Comparison of ENCODE assay signal across 10 cellular contexts in genomic region chr3:69738859-69739203, GRCh38. TPM values are rescaled to one million over a fixed set of nuclear protein-coding genes. Genes with fewer than 3 reads are reported as not detected.
A peak's percentile ranks its signal among the peaks of the same experiment; 100 is the strongest.
DNase-seq lines count a peak whose midpoint lies in the region; ATAC-seq, FAIRE-seq and TF ChIP-seq lines count a peak whose summit lies in the region.
"Had no signal": no experiment of that assay in that cellular context is flagged by ENCODE, and none has a peak within 500 bp of the region (broad histone marks: within the 10 kb centered on the region; RNA-seq: fewer than 3 reads in every experiment).

No MANE protein-coding gene starts in this region.

- WGBS in right lobe of liver (ENCODE audit: insufficient coverage, low coverage, low lambda C conversion rate, missing lambda C conversion rate): 0% methylated on average over 12 of the region's 12 CpGs
- WGBS in transverse colon (ENCODE audit: low coverage in 1 of 2), 2 donors: 0% methylated on average over 2 to 12 of the region's 12 CpGs

- H3K9me3 ChIP-seq in right lobe of liver: no peaks in the 10 kb centered on the region
- no peaks in the 10 kb centered on the region for H3K9me3 ChIP-seq in transverse colon

- no peaks in the 10 kb centered on the region for H3K36me3 Mint-ChIP-seq in activated T-cell treated with anti-CD3 and anti-CD28 coated beads, Interleukin-2, amount 50 U/mL, for 24 hours (ENCODE audit: low read depth)
- H3K36me3 Mint-ChIP-seq in MCF 10A (ENCODE audit: insufficient read depth, unreplicated experiment): no peaks in the 10 kb centered on the region
- H3K36me3 Mint-ChIP-seq: IgD-negative memory B cell had no signal

- peaks cover 67% of the 10 kb centered on the region for H3K27me3 Mint-ChIP-seq in activated T-cell treated with anti-CD3 and anti-CD28 coated beads, Interleukin-2, amount 50 U/mL, for 24 hours
- peaks cover 22% of the 10 kb centered on the region for H3K27me3 Mint-ChIP-seq in MCF 10A (ENCODE audit: insufficient read depth, unreplicated experiment)

- H3K27me3 ChIP-seq in right lobe of liver: no peaks in the 10 kb centered on the region
- peaks cover 7% of the 10 kb centered on the region for H3K27me3 ChIP-seq in transverse colon

- H3K27ac ChIP-seq in right lobe of liver (peak overlapping the region in 2 of 3 donors; percentile 1 to 52), transverse colon (peak overlapping the region; percentile 82 to 91 (median 84))

- FAIRE-seq in GM19239 (lab: Jason Lieb, UNC): no peak

- peaks cover 7% of the 10 kb centered on the region for H3K4me1 Mint-ChIP-seq in activated T-cell treated with anti-CD3 and anti-CD28 coated beads, Interleukin-2, amount 50 U/mL, for 24 hours (ENCODE audit: low read depth)
- peaks cover 13% of the 10 kb centered on the region for H3K4me1 Mint-ChIP-seq in MCF 10A (ENCODE audit: insufficient read depth, unreplicated experiment)

- H3K4me3 ChIP-seq in right lobe of liver (peak overlapping the region; percentile 67 to 92 (median 88)), transverse colon (peak overlapping the region; percentile 28 to 78 (median 70))

- no peak for DNase-seq in activated T-cell treated with anti-CD3 and anti-CD28 coated beads, Interleukin-2, amount 50 U/mL, for 24 hours
- no peak for DNase-seq in activated T-cell treated with anti-CD3 and anti-CD28 coated beads, Interleukin-2, amount 50 U/mL, for 1 hour
- DNase-seq in MCF 10A (ENCODE audit: unreplicated experiment) (no peak), right lobe of liver (peak in 1 of 3 donors; percentile 16), transverse colon (no peak), GM19239 (ENCODE audit: insufficient read length, low spot score) (no peak), cerebellar cortex (ENCODE audit: low spot score) (no peak)
- DNase-seq: DND-41 had no signal

- TF ChIP-seq POLR2A in right lobe of liver (IDR thresholded peaks at IDR 0.05) (no peak), transverse colon (IDR thresholded peaks at IDR 0.05) (no peak)

- CTCF ChIA-PET in MCF 10A (lab: Yijun Ruan, JAX): interaction anchor here (0.6 to 2.9 kb wide), 13 partner anchors 19 to 252 kb away, joined by 3 to 23 read pairs (median 3); no protein-coding TSS in a partner anchor

- H3K4me1 ChIP-seq in right lobe of liver (no peaks in the 10 kb centered on the region), transverse colon (peaks cover 0 to 27% (median 3%) of the 10 kb centered on the region in 4 donors)

- in situ Hi-C loops in transverse colon (cut with MboI; ENCODE audit: low pct_ligation_motif_present in 1 of 4, low pct_unique_long_range_greater_than_20kb in 1 of 4, low sequenced_read_pairs in 3 of 4): no loop called here

- TF ChIP-seq CTCF in MCF 10A (IDR thresholded peaks at IDR 0.05; ENCODE audit: unreplicated experiment): no peak
- TF ChIP-seq CTCF in right lobe of liver (IDR thresholded peaks at IDR 0.05): no peak
- TF ChIP-seq CTCF in transverse colon (IDR thresholded peaks at IDR 0.05): no peak

- H3K4me3 Mint-ChIP-seq in activated T-cell treated with anti-CD3 and anti-CD28 coated beads, Interleukin-2, amount 50 U/mL, for 24 hours: peak overlapping the region; percentile 60
- peak overlapping the region; percentile 75 for H3K4me3 Mint-ChIP-seq in MCF 10A (ENCODE audit: unreplicated experiment)

- POLR2A ChIA-PET in MCF 10A (lab: Yijun Ruan, JAX): interaction anchor here (0.6 to 3.3 kb wide), 39 partner anchors 8 to 717 kb away, joined by 3 to 25 read pairs (median 4); no protein-coding TSS in a partner anchor

- TF ChIP-seq EP300 in transverse colon (IDR thresholded peaks at IDR 0.05; ENCODE audit: low read depth): no peak

- ATAC-seq in right lobe of liver (peak; percentile 0 to 21 (median 10)), GM21576 (IDR thresholded peaks at IDR 0.05; ENCODE audit: unreplicated experiment) (no peak)

- intact Hi-C loops in MCF 10A (cut with micrococcal nuclease): loop anchor here (1.0 kb wide), 2 partner anchors 48 to 53 kb away; no protein-coding TSS in a partner anchor
- intact Hi-C loops in right lobe of liver (cut with DNase I): no loop called here
- intact Hi-C loops in transverse colon (cut with DNase I; ENCODE audit: low total_unique reads): no loop called here

- H3K36me3 ChIP-seq in right lobe of liver: no peaks in the 10 kb centered on the region
- no peaks in the 10 kb centered on the region for H3K36me3 ChIP-seq in transverse colon

- no TSS peak for BruUV-seq in MCF 10A (replicated peaks; lab: Mats Ljungman, UMichigan)

- H3K27ac Mint-ChIP-seq in activated T-cell treated with anti-CD3 and anti-CD28 coated beads, Interleukin-2, amount 50 U/mL, for 24 hours: no peak overlapping the region
- H3K27ac Mint-ChIP-seq in MCF 10A (ENCODE audit: low read depth, unreplicated experiment): peak overlapping the region; percentile 70
- H3K27ac Mint-ChIP-seq: IgD-negative memory B cell had no signal

- no peaks in the 10 kb centered on the region for H3K9me3 Mint-ChIP-seq in activated T-cell treated with anti-CD3 and anti-CD28 coated beads, Interleukin-2, amount 50 U/mL, for 24 hours
- no peaks in the 10 kb centered on the region for H3K9me3 Mint-ChIP-seq in MCF 10A (ENCODE audit: unreplicated experiment)

RNA-seq across cellular contexts. Expression of gene MITF, which starts 0.4 kb away (rescaled TPM):
- 7.4 and 16.1 TPM in 2 replicates for total RNA-seq in MCF 10A (2022)
- total RNA-seq in right lobe of liver: 1 to 10 TPM; 1.9 to 4.1 (median 3.8) TPM
- 10 to 100 TPM; 12.2 to 20.9 (median 17.1) TPM for total RNA-seq in transverse colon
